32 cellular contexts compared by ENCODE assay signal in genomic region chrY:13664162-13664561, GRCh38. TPM values are rescaled to one million over a fixed set of nuclear protein-coding genes. Genes with fewer than 3 reads are reported as not detected.
"Had no signal": no experiment of that assay in that cellular context is flagged by ENCODE, and none has a peak within 500 bp of the region (broad histone marks: within the 10 kb centered on the region; RNA-seq: fewer than 3 reads in every experiment).

No MANE protein-coding gene starts in this region.

- H3K9ac ChIP-seq: neural progenitor cell, parathyroid adenoma had no signal

- H3K4me3 ChIP-seq: neural progenitor cell, ovary, psoas muscle, right lobe of liver, skin epidermis, smooth muscle cell, spleen, suprapubic skin, testis, tibial artery, transverse colon, upper lobe of left lung, vagina had no signal

- H3K4me1 ChIP-seq: neural progenitor cell, parathyroid adenoma, psoas muscle, right lobe of liver, spleen, suprapubic skin, testis, tibial artery, transverse colon, upper lobe of left lung, vagina had no signal

- H3K27ac Mint-ChIP-seq: natural killer cell; nephron; neural progenitor cell; progenitor cell of endocrine pancreas; stimulated activated memory B cell treated with anti-CD40 and anti-IgM and Interleukin-4, amounts not matched to agents 10 μg/mL and 1 μg/mL and 100 μg/mL, for 72 hours; stimulated activated naive CD8-positive, alpha-beta T cell treated with anti-CD3 and anti-CD28 coated beads, Interleukin-15, amount 100 ng/mL, for 72 hours had no signal

- H3K4me1 Mint-ChIP-seq: natural killer cell; nephron; neural progenitor cell; stimulated activated memory B cell treated with anti-CD40 and anti-IgM and Interleukin-4, amounts not matched to agents 10 μg/mL and 1 μg/mL and 100 μg/mL, for 72 hours; stimulated activated naive CD8-positive, alpha-beta T cell treated with anti-CD3 and anti-CD28 coated beads, Interleukin-15, amount 100 ng/mL, for 72 hours had no signal

- H3K79me2 ChIP-seq: parathyroid adenoma had no signal

- H3K36me3 ChIP-seq: neural progenitor cell, ovary, right lobe of liver, spleen, suprapubic skin, tibial artery, transverse colon, upper lobe of left lung, vagina had no signal

- ATAC-seq: natural killer cell; psoas muscle; right cardiac atrium; right lobe of liver; stimulated activated memory B cell treated with anti-CD40 and anti-IgM and Interleukin-4, amounts not matched to agents 10 μg/mL and 1 μg/mL and 100 μg/mL, for 72 hours; stimulated activated naive CD8-positive, alpha-beta T cell treated with anti-CD3 and anti-CD28 coated beads, Interleukin-15, amount 100 ng/mL, for 72 hours; stimulated activated naive CD8-positive, alpha-beta T cell treated with anti-CD3 and anti-CD28 coated beads, Interleukin-15, Interleukin-2, amounts not matched to agents 100 U/mL and 50 U/mL, for 24 hours had no signal

- H3K4me3 Mint-ChIP-seq: natural killer cell; nephron; neural progenitor cell; stimulated activated memory B cell treated with anti-CD40 and anti-IgM and Interleukin-4, amounts not matched to agents 10 μg/mL and 1 μg/mL and 100 μg/mL, for 72 hours; stimulated activated naive CD8-positive, alpha-beta T cell treated with anti-CD3 and anti-CD28 coated beads, Interleukin-15, amount 100 ng/mL, for 72 hours had no signal

- H3K36me3 Mint-ChIP-seq: natural killer cell; neural progenitor cell; stimulated activated memory B cell treated with anti-CD40 and anti-IgM and Interleukin-4, amounts not matched to agents 10 μg/mL and 1 μg/mL and 100 μg/mL, for 72 hours had no signal

- H3K27ac ChIP-seq: neural progenitor cell, ovary, parathyroid adenoma, psoas muscle, right lobe of liver, skin epidermis, suprapubic skin, testis, tibial artery, transverse colon, upper lobe of left lung, vagina had no signal

- H2AFZ ChIP-seq: neural progenitor cell, parathyroid adenoma had no signal

- H3K27me3 ChIP-seq: neural progenitor cell, ovary, right lobe of liver, spleen, suprapubic skin, testis, tibial artery, transverse colon, upper lobe of left lung, vagina had no signal

- H3K4me2 ChIP-seq: neural progenitor cell, smooth muscle cell had no signal

- DNase-seq: natural killer cell; occipital lobe; ovary; posterior cingulate gyrus; psoas muscle; right cardiac atrium; right lobe of liver; spleen; stimulated activated CD4-positive, alpha-beta T cell treated with anti-CD3 and anti-CD28 coated beads, Interleukin-12 subunit alpha, Interleukin-12 subunit beta, amount 100 ng/mL, for 4 hours; stimulated activated CD4-positive, alpha-beta T cell treated with anti-CD3 and anti-CD28 coated beads, Interleukin-1b, Interleukin-23, amount 100 ng/mL, for 48 hours; stimulated activated CD4-positive, alpha-beta T cell treated with anti-CD3 and anti-CD28 coated beads, Interleukin-4, amount 100 ng/mL, for 1 hour; stimulated activated CD4-positive, alpha-beta T cell treated with anti-CD3 and anti-CD28 coated beads, Interleukin-4, amount 100 ng/mL, for 4 hours; stimulated activated CD8-positive, alpha-beta memory T cell treated with anti-CD3 and anti-CD28 coated beads, Interleukin-4, amount 100 ng/mL, for 48 hours; stimulated activated naive CD4-positive, alpha-beta T cell; stimulated activated naive CD8-positive, alpha-beta T cell treated with anti-CD3 and anti-CD28 coated beads, Interleukin-15, amount 100 ng/mL, for 72 hours; stimulated activated naive CD8-positive, alpha-beta T cell treated with anti-CD3 and anti-CD28 coated beads, Interleukin-15, Interleukin-2, amounts not matched to agents 100 U/mL and 50 U/mL, for 24 hours; substantia nigra; testis; tibial artery; transverse colon; upper lobe of left lung had no signal

- H3K27me3 Mint-ChIP-seq: progenitor cell of endocrine pancreas; stimulated activated memory B cell treated with anti-CD40 and anti-IgM and Interleukin-4, amounts not matched to agents 10 μg/mL and 1 μg/mL and 100 μg/mL, for 72 hours; stimulated activated naive CD8-positive, alpha-beta T cell treated with anti-CD3 and anti-CD28 coated beads, Interleukin-15, amount 100 ng/mL, for 72 hours had no signal

- H3K9me3 ChIP-seq: ovary, psoas muscle, right lobe of liver, spleen, suprapubic skin, testis, tibial artery, transverse colon, upper lobe of left lung, vagina had no signal

- H3K9me3 Mint-ChIP-seq: natural killer cell; nephron; neural progenitor cell; stimulated activated memory B cell treated with anti-CD40 and anti-IgM and Interleukin-4, amounts not matched to agents 10 μg/mL and 1 μg/mL and 100 μg/mL, for 72 hours had no signal

RNA-seq across cellular contexts. Expression of gene TMSB4Y, which starts 39.5 kb away (rescaled TPM):
- total RNA-seq: occipital lobe, ovary, progenitor cell of endocrine pancreas, psoas muscle, renal cortical epithelial cell, smooth muscle cell, ureter, vagina had no signal
- polyA plus RNA-seq: ovary, smooth muscle cell had no signal
